ENCODE assay signal across 7 cellular contexts in genomic region chr11:65572356-65573043, GRCh38.
DNase-seq lines count a peak whose midpoint lies in the region; ATAC-seq lines count a peak whose summit lies in the region.

TSS of gene FAM89B (plus strand) at chr11:65572538. CDS start at chr11:65572670, 132 bp downstream.

- peak; percentile 83 for DNase-seq in GM19238 (ENCODE audit: insufficient read length, low spot score)
- DNase-seq in NCI-H2227 treated with DMSO at 0.1 percent for 48 hours (lab: John Stamatoyannopoulos, UW) = peak; percentile 65
- DNase-seq in activated CD4-positive, alpha-beta T cell treated with anti-CD3 and anti-CD28 coated beads for 24 hours (ENCODE audit: low read depth in 2 of 2) = peak; percentile 76 to 85
- DNase-seq in cerebellar cortex (ENCODE audit: low spot score) = peak; percentile 92
- peak; percentile 93 for DNase-seq in islet precursor cell
- peak; percentile 82 for DNase-seq in stimulated activated CD4-positive, alpha-beta T cell treated with anti-CD3 and anti-CD28 coated beads, Interleukin-12 subunit alpha, Interleukin-12 subunit beta, amount 100 ng/mL, for 4 hours

- ATAC-seq in HG03460 (IDR thresholded peaks at IDR 0.05; ENCODE audit: unreplicated experiment) = no peak
